ENCODE assay signal across 1 cellular context in genomic region chr2:85601771-85602475, GRCh38.
TF ChIP-seq lines count a peak whose summit lies in the region.

No MANE protein-coding gene starts in this region.

TF ChIP-seq in HepG2, 621 proteins besides CTCF, POLR2A, EP300 and RAD21 (continued from another document and continues in another):
- TF ChIP-seq POGK (CRISPR knock-in tag; conservative IDR thresholded peaks at IDR 0.05) (no peak), MEIS1 (CRISPR knock-in tag; IDR thresholded peaks at IDR 0.05; ENCODE audit: borderline replicate concordance) (no peak), TFAP4 (IDR thresholded peaks at IDR 0.05; ENCODE audit: borderline replicate concordance, low read depth) (peak; percentile 98), ADNP (CRISPR knock-in tag; IDR thresholded peaks at IDR 0.05) (no peak), FOXP4 (CRISPR knock-in tag; IDR thresholded peaks at IDR 0.05) (no peak; the same call in 1 of the 2 replicates), TFDP1 (CRISPR knock-in tag; IDR thresholded peaks at IDR 0.05; ENCODE audit: borderline replicate concordance) (no peak), ZNF564 (CRISPR knock-in tag; IDR thresholded peaks at IDR 0.05) (no peak), CREM (IDR thresholded peaks at IDR 0.05) (peak; percentile 34; the same call in 1 of the 2 replicates), CREM (CRISPR knock-in tag; IDR thresholded peaks at IDR 0.05) (no peak), ZNF484 (CRISPR knock-in tag; IDR thresholded peaks at IDR 0.05; ENCODE audit: borderline replicate concordance, low read depth) (no peak), KMT2A (CRISPR knock-in tag; IDR thresholded peaks at IDR 0.05) (no peak; the same call in 1 of the 2 replicates), MXI1 (IDR thresholded peaks at IDR 0.05; ENCODE audit: borderline replicate concordance, low read depth, low read length) (0 out of 3 replicates have a peak, but pooled peaks have one; percentile 10), HHEX (CRISPR knock-in tag; IDR thresholded peaks at IDR 0.05) (no peak), ZNF660 (CRISPR knock-in tag; IDR thresholded peaks at IDR 0.05; ENCODE audit: borderline replicate concordance, low read depth) (no peak), GATA4 (IDR thresholded peaks at IDR 0.05; ENCODE audit: borderline replicate concordance, low read depth) (no peak), MTF2 (CRISPR knock-in tag; IDR thresholded peaks at IDR 0.05; ENCODE audit: borderline replicate concordance) (no peak), GTF2F1 (IDR thresholded peaks at IDR 0.05; ENCODE audit: low read length) (no peak), ZNF460 (CRISPR knock-in tag; IDR thresholded peaks at IDR 0.05; ENCODE audit: borderline replicate concordance) (no peak), GPN1 (CRISPR knock-in tag; IDR thresholded peaks at IDR 0.05; ENCODE audit: borderline replicate concordance) (peak; percentile 55; the same call in 1 of the 2 replicates), ZNF235 (CRISPR knock-in tag; IDR thresholded peaks at IDR 0.05; ENCODE audit: borderline replicate concordance) (peak; percentile 18; the same call in 1 of the 2 replicates), ZNF225 (CRISPR knock-in tag; IDR thresholded peaks at IDR 0.05) (0 out of 2 replicates have a peak, but pooled peaks have one; percentile 44), ZNF274 (CRISPR knock-in tag; IDR thresholded peaks at IDR 0.05) (no peak), SOX5 (CRISPR knock-in tag; IDR thresholded peaks at IDR 0.05; ENCODE audit: borderline replicate concordance) (no peak; the same call in 1 of the 2 replicates), SP2 (CRISPR knock-in tag; IDR thresholded peaks at IDR 0.05) (no peak), POLR2AphosphoS2 (IDR thresholded peaks at IDR 0.05; ENCODE audit: low read depth, low read length) (no peak; the same call in 1 of the 2 replicates), BRF2 (CRISPR knock-in tag; IDR thresholded peaks at IDR 0.05) (no peak), ZNF772 (CRISPR knock-in tag; IDR thresholded peaks at IDR 0.05) (no peak; the same call in 1 of the 2 replicates), DNMT3B (CRISPR knock-in tag; conservative IDR thresholded peaks at IDR 0.05) (no peak), BCL6 (CRISPR knock-in tag; IDR thresholded peaks at IDR 0.05) (no peak), ZBTB44 (CRISPR knock-in tag; IDR thresholded peaks at IDR 0.05) (no peak), ZNF597 (CRISPR knock-in tag; IDR thresholded peaks at IDR 0.05) (no peak), ZC3H13 (CRISPR knock-in tag; IDR thresholded peaks at IDR 0.05) (0 out of 2 replicates have a peak, but pooled peaks have one; percentile 36), TBX3 (IDR thresholded peaks at IDR 0.05; ENCODE audit: borderline replicate concordance) (no peak), TCF7 (IDR thresholded peaks at IDR 0.05; ENCODE audit: low read depth) (no peak)
- TF ChIP-seq, protein P1, sequence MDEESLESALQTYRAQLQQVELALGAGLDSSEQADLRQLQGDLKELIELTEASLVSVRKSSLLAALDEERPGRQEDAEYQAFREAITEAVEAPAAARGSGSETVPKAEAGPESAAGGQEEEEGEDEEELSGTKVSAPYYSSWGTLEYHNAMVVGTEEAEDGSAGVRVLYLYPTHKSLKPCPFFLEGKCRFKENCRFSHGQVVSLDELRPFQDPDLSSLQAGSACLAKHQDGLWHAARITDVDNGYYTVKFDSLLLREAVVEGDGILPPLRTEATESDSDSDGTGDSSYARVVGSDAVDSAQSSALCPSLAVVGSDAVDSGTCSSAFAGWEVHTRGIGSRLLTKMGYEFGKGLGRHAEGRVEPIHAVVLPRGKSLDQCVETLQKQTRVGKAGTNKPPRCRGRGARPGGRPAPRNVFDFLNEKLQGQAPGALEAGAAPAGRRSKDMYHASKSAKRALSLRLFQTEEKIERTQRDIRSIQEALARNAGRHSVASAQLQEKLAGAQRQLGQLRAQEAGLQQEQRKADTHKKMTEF (CRISPR knock-in tag; IDR thresholded peaks at IDR 0.05), result no peak; the same call in 1 of the 2 replicates
- TF ChIP-seq, protein P2, sequence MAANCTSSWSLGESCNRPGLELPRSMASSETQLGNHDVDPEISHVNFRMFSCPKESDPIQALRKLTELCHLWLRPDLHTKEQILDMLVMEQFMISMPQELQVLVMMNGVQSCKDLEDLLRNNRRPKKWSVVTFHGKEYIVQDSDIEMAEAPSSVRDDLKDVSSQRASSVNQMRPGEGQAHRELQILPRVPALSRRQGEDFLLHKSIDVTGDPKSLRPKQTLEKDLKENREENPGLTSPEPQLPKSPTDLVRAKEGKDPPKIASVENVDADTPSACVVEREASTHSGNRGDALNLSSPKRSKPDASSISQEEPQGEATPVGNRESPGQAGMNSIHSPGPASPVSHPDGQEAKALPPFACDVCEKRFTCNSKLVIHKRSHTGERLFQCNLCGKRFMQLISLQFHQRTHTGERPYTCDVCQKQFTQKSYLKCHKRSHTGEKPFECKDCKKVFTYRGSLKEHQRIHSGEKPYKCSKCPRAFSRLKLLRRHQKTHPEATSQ (CRISPR knock-in tag; IDR thresholded peaks at IDR 0.05; ENCODE audit: borderline replicate concordance), result no peak
- TF ChIP-seq, protein P3, sequence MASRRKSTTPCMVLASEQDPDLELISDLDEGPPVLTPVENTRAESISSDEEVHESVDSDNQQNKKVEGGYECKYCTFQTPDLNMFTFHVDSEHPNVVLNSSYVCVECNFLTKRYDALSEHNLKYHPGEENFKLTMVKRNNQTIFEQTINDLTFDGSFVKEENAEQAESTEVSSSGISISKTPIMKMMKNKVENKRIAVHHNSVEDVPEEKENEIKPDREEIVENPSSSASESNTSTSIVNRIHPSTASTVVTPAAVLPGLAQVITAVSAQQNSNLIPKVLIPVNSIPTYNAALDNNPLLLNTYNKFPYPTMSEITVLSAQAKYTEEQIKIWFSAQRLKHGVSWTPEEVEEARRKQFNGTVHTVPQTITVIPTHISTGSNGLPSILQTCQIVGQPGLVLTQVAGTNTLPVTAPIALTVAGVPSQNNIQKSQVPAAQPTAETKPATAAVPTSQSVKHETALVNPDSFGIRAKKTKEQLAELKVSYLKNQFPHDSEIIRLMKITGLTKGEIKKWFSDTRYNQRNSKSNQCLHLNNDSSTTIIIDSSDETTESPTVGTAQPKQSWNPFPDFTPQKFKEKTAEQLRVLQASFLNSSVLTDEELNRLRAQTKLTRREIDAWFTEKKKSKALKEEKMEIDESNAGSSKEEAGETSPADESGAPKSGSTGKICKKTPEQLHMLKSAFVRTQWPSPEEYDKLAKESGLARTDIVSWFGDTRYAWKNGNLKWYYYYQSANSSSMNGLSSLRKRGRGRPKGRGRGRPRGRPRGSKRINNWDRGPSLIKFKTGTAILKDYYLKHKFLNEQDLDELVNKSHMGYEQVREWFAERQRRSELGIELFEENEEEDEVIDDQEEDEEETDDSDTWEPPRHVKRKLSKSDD (CRISPR knock-in tag; IDR thresholded peaks at IDR 0.05; ENCODE audit: low read depth), result peak; percentile 48; the same call in 1 of the 2 replicates
- TF ChIP-seq, protein P4, sequence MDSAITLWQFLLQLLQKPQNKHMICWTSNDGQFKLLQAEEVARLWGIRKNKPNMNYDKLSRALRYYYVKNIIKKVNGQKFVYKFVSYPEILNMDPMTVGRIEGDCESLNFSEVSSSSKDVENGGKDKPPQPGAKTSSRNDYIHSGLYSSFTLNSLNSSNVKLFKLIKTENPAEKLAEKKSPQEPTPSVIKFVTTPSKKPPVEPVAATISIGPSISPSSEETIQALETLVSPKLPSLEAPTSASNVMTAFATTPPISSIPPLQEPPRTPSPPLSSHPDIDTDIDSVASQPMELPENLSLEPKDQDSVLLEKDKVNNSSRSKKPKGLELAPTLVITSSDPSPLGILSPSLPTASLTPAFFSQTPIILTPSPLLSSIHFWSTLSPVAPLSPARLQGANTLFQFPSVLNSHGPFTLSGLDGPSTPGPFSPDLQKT (CRISPR knock-in tag; IDR thresholded peaks at IDR 0.05; ENCODE audit: borderline replicate concordance), result no peak
- TF ChIP-seq, protein P5, sequence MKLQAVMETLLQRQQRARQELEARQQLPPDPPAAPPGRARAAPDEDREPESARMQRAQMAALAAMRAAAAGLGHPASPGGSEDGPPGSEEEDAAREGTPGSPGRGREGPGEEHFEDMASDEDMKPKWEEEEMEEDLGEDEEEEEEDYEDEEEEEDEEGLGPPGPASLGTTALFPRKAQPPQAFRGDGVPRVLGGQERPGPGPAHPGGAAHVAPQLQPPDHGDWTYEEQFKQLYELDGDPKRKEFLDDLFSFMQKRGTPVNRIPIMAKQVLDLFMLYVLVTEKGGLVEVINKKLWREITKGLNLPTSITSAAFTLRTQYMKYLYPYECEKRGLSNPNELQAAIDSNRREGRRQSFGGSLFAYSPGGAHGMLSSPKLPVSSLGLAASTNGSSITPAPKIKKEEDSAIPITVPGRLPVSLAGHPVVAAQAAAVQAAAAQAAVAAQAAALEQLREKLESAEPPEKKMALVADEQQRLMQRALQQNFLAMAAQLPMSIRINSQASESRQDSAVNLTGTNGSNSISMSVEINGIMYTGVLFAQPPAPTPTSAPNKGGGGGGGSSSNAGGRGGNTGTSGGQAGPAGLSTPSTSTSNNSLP (IDR thresholded peaks at IDR 0.05; ENCODE audit: low read depth, low read length), result no peak
